In genomic region chr20:50056951-50057403, GRCh38 we compare ENCODE assay signal across 1 cellular context.
TF ChIP-seq lines count a peak whose summit lies in the region.

No MANE protein-coding gene starts in this region.

TF ChIP-seq in IMR-90, 13 proteins besides CTCF, POLR2A, EP300 and RAD21 (continued from another document):
- TF ChIP-seq ELK1 (IDR thresholded peaks at IDR 0.05; ENCODE audit: borderline replicate concordance, low read depth, low read length), result no peak
- TF ChIP-seq SMC3 (IDR thresholded peaks at IDR 0.05; ENCODE audit: low read depth, low read length), result no peak
- no peak for TF ChIP-seq CHD1 (IDR thresholded peaks at IDR 0.05; ENCODE audit: low read depth, low read length)
- TF ChIP-seq BHLHE40 (IDR thresholded peaks at IDR 0.05; ENCODE audit: low read depth, low read length), result no peak
- no peak for TF ChIP-seq RFX5 (IDR thresholded peaks at IDR 0.05; ENCODE audit: low read depth, low read length)
- TF ChIP-seq MXI1 (IDR thresholded peaks at IDR 0.05; ENCODE audit: borderline replicate concordance, low read depth, low read length), result no peak
TF ChIP-seq in IMR-90: peak in this region for 0.
